Comparison of ENCODE assay signal across 22 cellular contexts in the genomic region with DNA sequence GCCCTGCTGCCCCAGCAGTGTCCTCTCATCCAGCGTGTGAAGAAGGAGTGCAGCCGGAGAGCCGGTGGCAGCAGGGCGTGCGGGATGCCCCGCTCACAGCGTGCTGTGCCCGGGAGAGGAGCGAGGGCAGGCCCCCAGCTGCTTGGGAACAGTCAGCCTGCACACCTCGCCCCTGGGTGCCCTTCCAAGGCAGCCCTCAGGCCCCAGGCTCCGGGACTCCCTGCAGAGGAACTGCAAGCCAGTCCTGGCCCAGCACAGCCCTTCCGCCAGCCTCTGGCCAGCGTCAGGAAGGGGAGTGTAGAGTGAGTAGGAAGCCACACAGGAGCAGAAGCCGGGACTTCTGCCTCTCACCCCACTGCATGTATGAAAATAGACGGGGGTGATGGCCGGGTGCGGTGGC. TPM values are rescaled to one million over a fixed set of nuclear protein-coding genes. Genes with fewer than 3 reads are reported as not detected.
DNase-seq lines count a peak whose midpoint lies in the region; ATAC-seq and TF ChIP-seq lines count a peak whose summit lies in the region.
"Had no signal": no experiment of that assay in that cellular context is flagged by ENCODE, and none has a peak within 500 bp of the region (broad histone marks: within the 10 kb centered on the region; RNA-seq: fewer than 3 reads in every experiment).

No MANE protein-coding gene starts in this region.

- H3K56ac ChIP-seq in IMR-90 (ENCODE audit: extremely low read depth, insufficient read depth, low read length) = no peak overlapping the region

- peak overlapping the region; percentile 35; the same call in 1 of the 2 replicates for H3K4ac ChIP-seq in IMR-90 (ENCODE audit: low read depth, low read length)

- no TSS peak for BruUV-seq in IMR-90 (replicated peaks; lab: Mats Ljungman, UMichigan)

- H2BK120ac ChIP-seq in IMR-90 (ENCODE audit: low read depth, low read length) = no peak overlapping the region

- H3K14ac ChIP-seq in IMR-90 (replicated peaks; ENCODE audit: low read depth, low read length) = no peak overlapping the region

- POLR2A ChIA-PET in IMR-90 (lab: Charles Lee; ENCODE audit: unreplicated experiment) = no interaction called here

- no peaks in the 10 kb centered on the region for H3K27me3 Mint-ChIP-seq in chondrocyte (ENCODE audit: low read depth)
- H3K27me3 Mint-ChIP-seq: progenitor cell of endocrine pancreas had no signal

- H3K18ac ChIP-seq in IMR-90 (ENCODE audit: low read depth, low read length) = no peak overlapping the region

- no peak overlapping the region for H2AFZ ChIP-seq in IMR-90 (replicated peaks; ENCODE audit: low read length, poor library complexity)

- peaks cover 45% of the 10 kb centered on the region for H3K4me1 Mint-ChIP-seq in chondrocyte (ENCODE audit: low read depth)
- H3K4me1 Mint-ChIP-seq: activated B cell treated with CpG ODN at 0.5 μM for 24 hours; CD8-positive, alpha-beta memory T cell had no signal

- no peak overlapping the region for H2BK15ac ChIP-seq in IMR-90 (ENCODE audit: low read depth, low read length)

- H3K27ac Mint-ChIP-seq in chondrocyte (ENCODE audit: unreplicated experiment) = no peak overlapping the region
- H3K27ac Mint-ChIP-seq: activated B cell treated with CpG ODN at 0.5 μM for 24 hours; activated CD4-positive, alpha-beta memory T cell treated with anti-CD3 and anti-CD28 coated beads for 36 hours; CD8-positive, alpha-beta memory T cell; progenitor cell of endocrine pancreas had no signal

- no peak for TF ChIP-seq POLR2A in IMR-90 (IDR thresholded peaks at IDR 0.05; ENCODE audit: low read depth, low read length)
- no peak for TF ChIP-seq POLR2A in right lobe of liver (IDR thresholded peaks at IDR 0.05)

- peaks cover 18% of the 10 kb centered on the region for H3K9me1 ChIP-seq in IMR-90 (ENCODE audit: insufficient read depth, low read length)

- H4K91ac ChIP-seq in IMR-90 (ENCODE audit: insufficient read depth, low read depth, low read length) = no peak overlapping the region

- DNase-seq in IMR-90 (no peak), chondrocyte (ENCODE audit: low spot score) (peak; percentile 81), right lobe of liver (peak in 2 of 3 donors; percentile 28 to 55), tibial artery (peak in 1 of 2 donors; percentile 67), NCI-H1092 (lab: John Stamatoyannopoulos, UW) (no peak), SHP77 (lab: John Stamatoyannopoulos, UW) (no peak), medulla oblongata (ENCODE audit: extremely low spot score) (no peak)
- DNase-seq: activated B cell treated with CpG ODN at 0.5 μM for 24 hours; activated CD4-positive, alpha-beta memory T cell treated with anti-CD3 and anti-CD28 coated beads for 36 hours; activated gamma-delta T cell treated with Interleukin-2 at 50 U/mL for 16 hours; activated T-cell treated with anti-CD3 and anti-CD28 coated beads for 4 hours; NCI-H1105 treated with DMSO at 0.1 percent for 48 hours; NCI-H2081; NCI-H510A; stimulated activated naive CD4-positive, alpha-beta T cell had no signal

- H3K4me3 Mint-ChIP-seq in chondrocyte (ENCODE audit: unreplicated experiment) = no peak overlapping the region
- H3K4me3 Mint-ChIP-seq: activated B cell treated with CpG ODN at 0.5 μM for 24 hours; activated CD4-positive, alpha-beta memory T cell treated with anti-CD3 and anti-CD28 coated beads for 36 hours; CD8-positive, alpha-beta memory T cell; neural crest cell had no signal

- H3K27ac ChIP-seq in IMR-90 (ENCODE audit: insufficient read depth, low read length) (no peak overlapping the region), right lobe of liver (no peak overlapping the region), tibial artery (peak overlapping the region; percentile 53 to 71)
- H3K27ac ChIP-seq: SK-N-MC had no signal

- H3K9ac ChIP-seq in IMR-90 (ENCODE audit: low read depth, low read length) = no peak overlapping the region

- H4K20me1 ChIP-seq in IMR-90 (ENCODE audit: insufficient read depth, low read length) = peaks cover 4% of the 10 kb centered on the region; the same call in 1 of the 2 replicates

- H3K27me3 ChIP-seq in IMR-90 (ENCODE audit: control insufficient read depth, insufficient read depth, low read length) (no peaks in the 10 kb centered on the region), right lobe of liver (no peaks in the 10 kb centered on the region), tibial artery (no peaks in the 10 kb centered on the region)

- no peak for TF ChIP-seq RAD21 in IMR-90 (IDR thresholded peaks at IDR 0.05; ENCODE audit: low read length)

- no peak overlapping the region for H3K4me2 ChIP-seq in IMR-90 (ENCODE audit: low read depth, low read length)

- H3K36me3 ChIP-seq in IMR-90 (ENCODE audit: control insufficient read depth, insufficient read depth, low read length) (no peaks in the 10 kb centered on the region), right lobe of liver (no peaks in the 10 kb centered on the region), tibial artery (no peaks in the 10 kb centered on the region)

- H3K4me3 ChIP-seq in IMR-90 (ENCODE audit: insufficient read depth, low read depth, low read length) = no peak overlapping the region
- H3K4me3 ChIP-seq in right lobe of liver = no peak overlapping the region
- H3K4me3 ChIP-seq in tibial artery = no peak overlapping the region
- H3K4me3 ChIP-seq: SK-N-MC, skin epidermis had no signal

- H3K4me1 ChIP-seq in IMR-90 (ENCODE audit: control insufficient read depth, insufficient read depth, low read length) = peaks cover 28% of the 10 kb centered on the region
- H3K4me1 ChIP-seq in right lobe of liver = no peaks in the 10 kb centered on the region
- peaks cover 0 to 67% (median 25%) of the 10 kb centered on the region in 4 donors for H3K4me1 ChIP-seq in tibial artery

- H4K5ac ChIP-seq in IMR-90 (ENCODE audit: low read depth, low read length) = no peak overlapping the region

- peaks cover 22 to 65% of the 10 kb centered on the region in 2 experiments for H3K79me1 ChIP-seq in IMR-90 (ENCODE audit: low read depth in 1 of 2, low read length in 2 of 2)

- intact Hi-C loops in IMR-90 (cut with micrococcal nuclease) (loop anchor here (5.0 to 10.0 kb wide), 2 partner anchors 34 to 253 kb away; a partner anchor contains a TSS), right lobe of liver (cut with DNase I) (no loop called here), tibial artery (cut with DNase I; ENCODE audit: low total_unique reads) (no loop called here)

- no peak overlapping the region for H2BK20ac ChIP-seq in IMR-90 (ENCODE audit: low read depth, low read length)

- no peak for TF ChIP-seq CTCF in IMR-90 (conservative IDR thresholded peaks at IDR 0.05; ENCODE audit: low read depth, low read length)
- TF ChIP-seq CTCF in chondrocyte (IDR thresholded peaks at IDR 0.05) = no peak
- TF ChIP-seq CTCF in right lobe of liver (IDR thresholded peaks at IDR 0.05) = no peak
- TF ChIP-seq CTCF in tibial artery (IDR thresholded peaks at IDR 0.05) = no peak

- no peak overlapping the region for H4K8ac ChIP-seq in IMR-90 (ENCODE audit: low read depth in 2 of 2, low read length in 2 of 2)

- dilution Hi-C loops in IMR-90 (cut with HindIII; ENCODE audit: low sequenced_read_pairs, unreplicated experiment) = no loop called here

- peak overlapping the region; percentile 35; the same call in 1 of the 2 replicates for H2AK5ac ChIP-seq in IMR-90 (ENCODE audit: low read depth, low read length)

- in situ Hi-C loops in IMR-90 (cut with MboI; ENCODE audit: low sequenced_read_pairs) = no loop called here

- H3K9me3 ChIP-seq in IMR-90 (ENCODE audit: control insufficient read depth, insufficient read depth, low read length) (no peaks in the 10 kb centered on the region; the same call in 1 of the 2 replicates), right lobe of liver (no peaks in the 10 kb centered on the region), tibial artery (peaks cover 0 to 15% (median 0%) of the 10 kb centered on the region in 3 donors)

- WGBS in IMR-90 (ENCODE audit: extremely low coverage in 2 of 2, insufficient read length in 1 of 2), 2 experiments = 92% methylated on average over 8 of the region's 17 CpGs; no CpG with 5 or more reads in 1 of the 2 experiments
- 74% methylated on average over 3 of the region's 17 CpGs for WGBS in right lobe of liver (ENCODE audit: insufficient coverage, low coverage, low lambda C conversion rate, missing lambda C conversion rate)

- no peak overlapping the region for H2AK9ac ChIP-seq in IMR-90 (replicated peaks; ENCODE audit: low read depth, low read length, poor library complexity)

- CTCF ChIA-PET in IMR-90 (lab: Yijun Ruan, JAX) = no interaction called here

- H2BK5ac ChIP-seq in IMR-90 (ENCODE audit: low read depth, low read length, poor library complexity, severe bottlenecking) = no peak overlapping the region

- H3K9me3 Mint-ChIP-seq in chondrocyte (ENCODE audit: low read depth) = peaks cover 32% of the 10 kb centered on the region

- H3K23ac ChIP-seq in IMR-90 (ENCODE audit: low read depth, low read length) = no peak overlapping the region

- ATAC-seq in IMR-90 (ENCODE audit: low read depth) (no peak), right lobe of liver (peak; percentile 44 to 77 (median 56)), HG02763 (IDR thresholded peaks at IDR 0.05; ENCODE audit: unreplicated experiment) (no peak)

- H3K36me3 Mint-ChIP-seq in chondrocyte (ENCODE audit: low read depth) = no peaks in the 10 kb centered on the region
- H3K36me3 Mint-ChIP-seq: activated CD4-positive, alpha-beta memory T cell treated with anti-CD3 and anti-CD28 coated beads for 36 hours; CD8-positive, alpha-beta memory T cell had no signal

TF ChIP-seq in IMR-90, 13 proteins besides CTCF, POLR2A, EP300 and RAD21 (continues in another document):
- no peak for TF ChIP-seq MAFK (IDR thresholded peaks at IDR 0.05; ENCODE audit: low read depth, low read length)
- TF ChIP-seq, protein P1, sequence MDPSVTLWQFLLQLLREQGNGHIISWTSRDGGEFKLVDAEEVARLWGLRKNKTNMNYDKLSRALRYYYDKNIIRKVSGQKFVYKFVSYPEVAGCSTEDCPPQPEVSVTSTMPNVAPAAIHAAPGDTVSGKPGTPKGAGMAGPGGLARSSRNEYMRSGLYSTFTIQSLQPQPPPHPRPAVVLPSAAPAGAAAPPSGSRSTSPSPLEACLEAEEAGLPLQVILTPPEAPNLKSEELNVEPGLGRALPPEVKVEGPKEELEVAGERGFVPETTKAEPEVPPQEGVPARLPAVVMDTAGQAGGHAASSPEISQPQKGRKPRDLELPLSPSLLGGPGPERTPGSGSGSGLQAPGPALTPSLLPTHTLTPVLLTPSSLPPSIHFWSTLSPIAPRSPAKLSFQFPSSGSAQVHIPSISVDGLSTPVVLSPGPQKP (IDR thresholded peaks at IDR 0.05; ENCODE audit: borderline replicate concordance, low read depth, low read length) = no peak
- TF ChIP-seq CHD1 (IDR thresholded peaks at IDR 0.05; ENCODE audit: low read depth, low read length) = no peak
- no peak for TF ChIP-seq MAZ (IDR thresholded peaks at IDR 0.05; ENCODE audit: borderline replicate concordance, low read depth, low read length)
- no peak for TF ChIP-seq SMC3 (IDR thresholded peaks at IDR 0.05; ENCODE audit: low read depth, low read length)
- TF ChIP-seq NFE2L2 (IDR thresholded peaks at IDR 0.05; ENCODE audit: low read depth, low read length) = no peak

RNA-seq across cellular contexts. Expression of a gene that starts 43.5 kb away (rescaled TPM):
- total RNA-seq in IMR-90 (2012; rRNA removed) (18.3 and 19.0 TPM in 2 replicates), chondrocyte (17.9 to 93.2 TPM (median 91.2 TPM) in 3 replicates), right lobe of liver (10 to 100 TPM in 5 of 6 experiments, 1 to 10 TPM in 1; 6.3 to 18.9 (median 13.5) TPM)
- 58.8 and 68.2 TPM in 2 replicates for polyA plus RNA-seq in IMR-90 (2012; rRNA removed)
- 45.1 and 77.2 TPM in 2 replicates for polyA plus RNA-seq in IMR-90 (2012; cell fraction: cytosol; rRNA removed)
- 77.0 and 118 TPM in 2 replicates for polyA plus RNA-seq in IMR-90 (2012; cell fraction: nucleus; rRNA removed; ENCODE audit: low replicate concordance)
- total RNA-seq: activated B cell treated with CpG ODN at 0.5 μM for 24 hours; activated CD4-positive, alpha-beta memory T cell treated with anti-CD3 and anti-CD28 coated beads for 36 hours; CD8-positive, alpha-beta memory T cell; T-helper 2 cell treated with Interferon-gamma antibody and Interleukin-4, amounts not matched to agents 100 ng/mL and 5 ng/mL, for 36 hours had no signal
- polyA plus RNA-seq: CD8-positive, alpha-beta memory T cell had no signal

Comparison
In these comparisons a context has a peak if more than half of its experiments do, and no peak if none do; other contexts are left out.
1. ATAC-seq: peak in right lobe of liver (4 of 4); none in IMR-90 (single experiment) and HG02763 (single experiment).
2. DNase-seq: peak in chondrocyte (single experiment) and right lobe of liver (2 of 3); none in IMR-90 (single experiment), NCI-H1092 (single experiment), SHP77 (0 of 2) and medulla oblongata (single experiment).
3. H3K27ac ChIP-seq: peak in tibial artery (2 of 2); none in IMR-90 (single experiment) and right lobe of liver (0 of 3).